In the genomic region with DNA sequence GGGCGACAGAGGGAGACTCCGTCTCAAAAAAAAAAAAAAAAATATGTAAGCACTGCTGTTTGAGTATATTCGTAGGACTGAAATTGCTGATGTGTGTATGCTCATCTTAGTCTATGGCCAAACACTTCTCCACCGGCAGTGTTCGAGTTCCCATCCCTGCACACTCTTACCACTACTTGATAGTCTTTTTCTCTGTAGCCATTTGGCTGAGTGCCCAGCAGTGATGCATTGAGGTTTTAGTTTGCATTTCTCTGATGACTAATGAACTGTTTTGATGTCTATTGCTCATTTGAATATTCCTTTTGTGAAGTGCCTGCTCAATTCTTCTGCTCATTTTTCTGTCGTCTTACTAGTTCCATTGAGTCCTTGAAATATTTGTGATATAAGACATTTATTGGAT, we compare ENCODE assay signal across 7 cellular contexts. TPM values are rescaled to one million over a fixed set of nuclear protein-coding genes. Genes with fewer than 3 reads are reported as not detected.
A peak's percentile ranks its signal among the peaks of the same experiment; 100 is the strongest.
DNase-seq lines count a peak whose midpoint lies in the region; ATAC-seq, FAIRE-seq and TF ChIP-seq lines count a peak whose summit lies in the region.

No MANE protein-coding gene starts in this region.

- peak; percentile 71 to 72 for ATAC-seq in activated CD4-positive, CD25-positive, alpha-beta regulatory T cell treated with anti-CD3 and anti-CD28 coated beads, Interleukin-2, amount 50 U/mL, for 24 hours

- peak; percentile 82 for FAIRE-seq in GM12891 (lab: Jason Lieb, UNC)

- H3K27me3 Mint-ChIP-seq in HFFc6 (ENCODE audit: insufficient read depth), result no peaks in the 10 kb centered on the region; the same call in 1 of the 2 replicates

- TF ChIP-seq CTCF in HFFc6 (IDR thresholded peaks at IDR 0.05), result no peak

- no peak for TF ChIP-seq POLR2A in GM12891 (IDR thresholded peaks at IDR 0.05; ENCODE audit: low read depth, low read length)

- peak overlapping the region; percentile 75 for H3K27ac Mint-ChIP-seq in HFFc6

- H3K36me3 Mint-ChIP-seq in HFFc6 (ENCODE audit: low read depth), result no peaks in the 10 kb centered on the region

- H3K9me3 Mint-ChIP-seq in HFFc6, result no peaks in the 10 kb centered on the region

- H3K4me3 Mint-ChIP-seq in HFFc6, result peak overlapping the region; percentile 68

- peaks cover 31% of the 10 kb centered on the region for H3K4me1 Mint-ChIP-seq in HFFc6 (ENCODE audit: low read depth)

- DNase-seq in GM12891 (ENCODE audit: insufficient read length, low spot score), result peak; percentile 37
- DNase-seq in HFFc6, result peak; percentile 96
- DNase-seq in NCI-H128 (lab: John Stamatoyannopoulos, UW; ENCODE audit: unreplicated experiment), result peak; percentile 60
- peak; percentile 79 for DNase-seq in central memory CD4-positive, alpha-beta T cell
- peak; percentile 34 for DNase-seq in pons (ENCODE audit: low spot score)
- DNase-seq in OCI-M2 (lab: John Stamatoyannopoulos, UW; ENCODE audit: unreplicated experiment), result no peak

TF ChIP-seq in GM12891, 5 proteins besides CTCF, POLR2A, EP300 and RAD21:
- TF ChIP-seq SPI1 (IDR thresholded peaks at IDR 0.05; ENCODE audit: low read depth, low read length), result no peak
- no peak for TF ChIP-seq TAF1 (IDR thresholded peaks at IDR 0.05; ENCODE audit: low read depth, low read length)
- TF ChIP-seq POLR2AphosphoS5 (IDR thresholded peaks at IDR 0.05; ENCODE audit: low read depth, low read length), result no peak
- peak; percentile 76 for TF ChIP-seq POU2F2 (IDR thresholded peaks at IDR 0.05; ENCODE audit: low read depth, low read length)
- TF ChIP-seq PAX5 (IDR thresholded peaks at IDR 0.05; ENCODE audit: insufficient read depth, low read length, severe bottlenecking), result no peak

RNA-seq across cellular contexts. Expression of a gene that starts 1.9 kb away (rescaled TPM):
- polyA plus RNA-seq in GM12891 (2012; ENCODE audit: low read depth, missing spikeins), result 3.9 TPM
- 1 to 10 TPM; 7.6 to 9.7 (median 8.2) TPM for total RNA-seq in HFFc6 (2021; fragmentation: NEBNext Ultra II Directional; extraction: Animal tissue kit (Norgen Biotek cat#: 25700))

RNA-seq across cellular contexts. Expression of a gene that starts 15.9 kb away (rescaled TPM):
- polyA plus RNA-seq in GM12891 (2012; ENCODE audit: low read depth, missing spikeins), result 23.0 TPM
- 10 to 100 TPM; 10.4 to 15.9 (median 14.9) TPM for total RNA-seq in HFFc6 (2021; fragmentation: NEBNext Ultra II Directional; extraction: Animal tissue kit (Norgen Biotek cat#: 25700))

RNA-seq across cellular contexts. Expression of a gene that starts 16.1 kb away (rescaled TPM):
- polyA plus RNA-seq in GM12891 (2012; ENCODE audit: low read depth, missing spikeins), result 76.3 TPM
- total RNA-seq in HFFc6 (2021; fragmentation: NEBNext Ultra II Directional; extraction: Animal tissue kit (Norgen Biotek cat#: 25700)), result 100 to 1,000 TPM; 153 to 177 (median 162) TPM

RNA-seq across cellular contexts. Expression of a gene that starts 19.0 kb away (rescaled TPM):
- polyA plus RNA-seq in GM12891 (2012; ENCODE audit: low read depth, missing spikeins), result 45.3 TPM
- total RNA-seq in HFFc6 (2021; fragmentation: NEBNext Ultra II Directional; extraction: Animal tissue kit (Norgen Biotek cat#: 25700)), result 10 to 100 TPM; 19.0 to 26.6 (median 24.3) TPM
